Comparison of ENCODE assay signal across 21 cellular contexts in genomic region chr6:34689742-34690141, GRCh38.
"Had no signal": no experiment of that assay in that cellular context is flagged by ENCODE, and none has a peak within 500 bp of the region (broad histone marks: within the 10 kb centered on the region; RNA-seq: fewer than 3 reads in every experiment).

No MANE protein-coding gene starts in this region.

- ATAC-seq: left ventricle myocardium superior; right cardiac atrium; stimulated activated effector memory CD8-positive, alpha-beta T cell treated with anti-CD3 and anti-CD28 coated beads, Interleukin-12 subunit alpha, Interleukin-12 subunit beta, amount 100 ng/mL, for 72 hours; stimulated activated naive CD8-positive, alpha-beta T cell treated with anti-CD3 and anti-CD28 coated beads, Interleukin-15, Interleukin-2, amounts not matched to agents 100 U/mL and 50 U/mL, for 24 hours had no signal

- FAIRE-seq: kidney, pancreas had no signal

- H3K27ac ChIP-seq: esophagus squamous epithelium, pancreas, tibial nerve, upper lobe of right lung, vagina had no signal

- H3K27me3 Mint-ChIP-seq: progenitor cell of endocrine pancreas had no signal

- H3K27ac Mint-ChIP-seq: nephron; progenitor cell of endocrine pancreas; stimulated activated effector memory CD8-positive, alpha-beta T cell treated with anti-CD3 and anti-CD28 coated beads, Interleukin-12 subunit alpha, Interleukin-12 subunit beta, amount 100 ng/mL, for 72 hours had no signal

- H3K36me3 ChIP-seq: esophagus squamous epithelium, pancreas, upper lobe of right lung, vagina had no signal

- H3K4me3 ChIP-seq: esophagus squamous epithelium, lung, pancreas, tibial nerve, upper lobe of right lung, vagina had no signal

- H3K27me3 ChIP-seq: esophagus squamous epithelium, pancreas, tibial nerve, upper lobe of right lung, vagina had no signal

- H3K9me3 ChIP-seq: esophagus squamous epithelium, pancreas, tibial nerve, upper lobe of right lung, vagina had no signal

- DNase-seq: effector memory CD4-positive, alpha-beta T cell; esophagus squamous epithelium; foreskin fibroblast; kidney; left cardiac atrium; left ventricle myocardium superior; mesenchymal stem cell; midbrain; occipital lobe; pancreas; right cardiac atrium; stimulated activated CD4-positive, alpha-beta T cell treated with anti-CD3 and anti-CD28 coated beads, Interleukin-4, amount 100 ng/mL, for 1 hour; stimulated activated CD8-positive, alpha-beta memory T cell treated with anti-CD3 and anti-CD28 coated beads, Interleukin-4, amount 100 ng/mL, for 48 hours; stimulated activated naive CD8-positive, alpha-beta T cell treated with anti-CD3 and anti-CD28 coated beads, Interleukin-15, Interleukin-2, amounts not matched to agents 100 U/mL and 50 U/mL, for 24 hours; upper lobe of right lung had no signal

- H3K4me3 Mint-ChIP-seq: nephron; stimulated activated effector memory CD8-positive, alpha-beta T cell treated with anti-CD3 and anti-CD28 coated beads, Interleukin-12 subunit alpha, Interleukin-12 subunit beta, amount 100 ng/mL, for 72 hours had no signal

- H3K9me3 Mint-ChIP-seq: nephron; stimulated activated effector memory CD8-positive, alpha-beta T cell treated with anti-CD3 and anti-CD28 coated beads, Interleukin-12 subunit alpha, Interleukin-12 subunit beta, amount 100 ng/mL, for 72 hours had no signal
